Comparison of ENCODE assay signal across 12 cellular contexts in the genomic region with DNA sequence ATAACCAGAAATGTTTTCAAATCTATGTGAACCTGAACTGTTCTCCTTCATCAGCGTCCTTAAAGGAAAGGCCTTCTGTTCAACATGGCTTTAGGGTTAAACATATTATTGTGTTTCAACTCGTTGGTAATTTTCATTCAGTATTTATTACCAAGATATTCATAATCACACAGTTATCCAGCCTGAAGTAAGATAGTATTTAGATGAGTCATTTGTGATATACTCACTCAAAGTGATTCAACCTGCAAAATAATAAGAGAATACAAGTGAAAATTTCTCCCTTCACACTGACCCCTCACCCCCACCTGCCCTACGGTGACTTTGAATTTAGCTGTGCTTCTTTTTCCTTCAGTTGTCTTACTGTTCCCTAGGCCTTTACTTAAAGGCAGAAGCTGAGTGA. TPM values are rescaled to one million over a fixed set of nuclear protein-coding genes. Genes with fewer than 3 reads are reported as not detected.
DNase-seq lines count a peak whose midpoint lies in the region; ATAC-seq and TF ChIP-seq lines count a peak whose summit lies in the region.
"Had no signal": no experiment of that assay in that cellular context is flagged by ENCODE, and none has a peak within 500 bp of the region (broad histone marks: within the 10 kb centered on the region; RNA-seq: fewer than 3 reads in every experiment).

No MANE protein-coding gene starts in this region.

- intact Hi-C loops in activated T-helper 2 cell treated with anti-CD3 and anti-CD28 coated beads, Interferon-gamma antibody, Interleukin-2, Interleukin-4, amounts not matched to agents 10 μg/mL and 5 μg/mL and 100 μg/mL, durations not matched to agents 14 hours and 24 hours and 36 hours (cut with micrococcal nuclease): loop anchor here (2.0 to 10.0 kb wide), 7 partner anchors 36 to 720 kb away; a partner anchor contains a TSS
- intact Hi-C loops in A673 (cut with micrococcal nuclease; ENCODE audit: unreplicated experiment): no loop called here

- H3K4me1 ChIP-seq in ACC112 (ENCODE audit: control insufficient read depth, insufficient read depth, low read length, unreplicated experiment) (peaks cover 35% of the 10 kb centered on the region), GM23338 (ENCODE audit: insufficient read depth) (peaks cover 30% of the 10 kb centered on the region), A673 (ENCODE audit: insufficient read depth, low read length, poor library complexity, severe bottlenecking) (no peaks in the 10 kb centered on the region)

- peaks cover 2% of the 10 kb centered on the region for H3K27me3 Mint-ChIP-seq in GM23338 (ENCODE audit: insufficient read depth, low read depth, poor library complexity)
- H3K27me3 Mint-ChIP-seq in activated T-helper 2 cell treated with anti-CD3 and anti-CD28 coated beads, Interferon-gamma antibody, Interleukin-2, Interleukin-4, amounts not matched to agents 10 μg/mL and 5 μg/mL and 100 μg/mL, durations not matched to agents 14 hours and 24 hours and 36 hours (ENCODE audit: low read depth): no peaks in the 10 kb centered on the region

- CTCF ChIA-PET in A673 (lab: Charles Lee): no interaction called here

- H3K4me1 Mint-ChIP-seq in GM23338: peaks cover 37% of the 10 kb centered on the region
- peaks cover 54% of the 10 kb centered on the region for H3K4me1 Mint-ChIP-seq in activated T-helper 2 cell treated with anti-CD3 and anti-CD28 coated beads, Interferon-gamma antibody, Interleukin-2, Interleukin-4, amounts not matched to agents 10 μg/mL and 5 μg/mL and 100 μg/mL, durations not matched to agents 14 hours and 24 hours and 36 hours (ENCODE audit: low read depth)

- H3K27me3 ChIP-seq in ACC112 (ENCODE audit: insufficient read depth, low read length) (no peaks in the 10 kb centered on the region), GM23338 (ENCODE audit: insufficient read depth) (no peaks in the 10 kb centered on the region), A673 (replicated peaks; ENCODE audit: insufficient read depth, low read depth, low read length, poor library complexity) (no peaks in the 10 kb centered on the region)
- H3K27me3 ChIP-seq: cardiac muscle cell had no signal

- no TSS peak for BruUV-seq in A673 (replicated peaks; lab: Mats Ljungman, UMichigan)

- POLR2A ChIA-PET in A673 (lab: Charles Lee; ENCODE audit: low non-redundant PET): no interaction called here

- H3K27ac Mint-ChIP-seq in GM23338: peak overlapping the region; percentile 85
- peak overlapping the region; percentile 94 for H3K27ac Mint-ChIP-seq in activated T-helper 2 cell treated with anti-CD3 and anti-CD28 coated beads, Interferon-gamma antibody, Interleukin-2, Interleukin-4, amounts not matched to agents 10 μg/mL and 5 μg/mL and 100 μg/mL, durations not matched to agents 14 hours and 24 hours and 36 hours

- DNase-seq in GM23338 (ENCODE audit: low spot score): no peak
- no peak for DNase-seq in activated T-helper 2 cell treated with anti-CD3 and anti-CD28 coated beads, Interferon-gamma antibody, Interleukin-2, Interleukin-4, amounts not matched to agents 10 μg/mL and 5 μg/mL and 100 μg/mL, durations not matched to agents 14 hours and 24 hours and 36 hours (ENCODE audit: low spot score)
- DNase-seq in kidney glomerular epithelial cell (lab: John Stamatoyannopoulos, UW): peak; percentile 3
- DNase-seq in effector CD8-positive, alpha-beta T cell (lab: John Stamatoyannopoulos, UW): no peak
- DNase-seq in effector CD4-positive, alpha-beta T cell: no peak
- no peak for DNase-seq in amniotic stem cell (lab: John Stamatoyannopoulos, UW)
- DNase-seq in A673 (ENCODE audit: low spot score): no peak
- DNase-seq: activated CD4-positive, CD25-positive, alpha-beta regulatory T cell treated with anti-CD3 and anti-CD28 coated beads, Interleukin-2, amount 50 U/mL, for 72 hours had no signal

- no peak for TF ChIP-seq CTCF in GM23338 (conservative IDR thresholded peaks at IDR 0.05; ENCODE audit: low read depth in 2 of 2)
- no peak for TF ChIP-seq CTCF in A673 (conservative IDR thresholded peaks at IDR 0.05; ENCODE audit: low read depth, low read length)

- H3K36me3 ChIP-seq in ACC112 (ENCODE audit: insufficient read depth, low read length): peaks cover 6% of the 10 kb centered on the region
- no peaks in the 10 kb centered on the region for H3K36me3 ChIP-seq in GM23338 (ENCODE audit: insufficient read depth)
- H3K36me3 ChIP-seq in A673 (ENCODE audit: insufficient read depth, low read length, poor library complexity, severe bottlenecking): no peaks in the 10 kb centered on the region
- H3K36me3 ChIP-seq: cardiac muscle cell had no signal

- H3F3A ChIP-seq in GM23338 (replicated peaks; ENCODE audit: low read depth): no peaks in the 10 kb centered on the region

- no peak for ATAC-seq in GM23338

- H3K9me3 Mint-ChIP-seq in GM23338: no peaks in the 10 kb centered on the region; the same call in 2 of the 3 replicates
- H3K9me3 Mint-ChIP-seq in activated T-helper 2 cell treated with anti-CD3 and anti-CD28 coated beads, Interferon-gamma antibody, Interleukin-2, Interleukin-4, amounts not matched to agents 10 μg/mL and 5 μg/mL and 100 μg/mL, durations not matched to agents 14 hours and 24 hours and 36 hours: no peaks in the 10 kb centered on the region

- H3K4me2 ChIP-seq in GM23338: peak overlapping the region; percentile 74

- H3K79me2 ChIP-seq in ACC112 (ENCODE audit: control insufficient read depth, insufficient read depth, low read length, unreplicated experiment) (peaks cover 28% of the 10 kb centered on the region), GM23338 (replicated peaks; ENCODE audit: insufficient read depth) (no peaks in the 10 kb centered on the region)

- H3K9me3 ChIP-seq in A673 (ENCODE audit: low read depth, low read length, poor library complexity, severe bottlenecking): no peaks in the 10 kb centered on the region

- H4K20me1 ChIP-seq in GM23338 (replicated peaks; ENCODE audit: insufficient read depth): no peaks in the 10 kb centered on the region

- H3K27ac ChIP-seq in ACC112 (ENCODE audit: low read depth, low read length) (peak overlapping the region; percentile 88), GM23338 (ENCODE audit: low read depth) (peak overlapping the region; percentile 13; the same call in 1 of the 2 replicates), A673 (ENCODE audit: low read depth, low read length, poor library complexity, severe bottlenecking) (no peak overlapping the region)
- H3K27ac ChIP-seq: C4-2B, cardiac muscle cell had no signal

- peak overlapping the region; percentile 23; the same call in 1 of the 3 replicates for H3K4me3 Mint-ChIP-seq in GM23338
- H3K4me3 Mint-ChIP-seq in activated T-helper 2 cell treated with anti-CD3 and anti-CD28 coated beads, Interferon-gamma antibody, Interleukin-2, Interleukin-4, amounts not matched to agents 10 μg/mL and 5 μg/mL and 100 μg/mL, durations not matched to agents 14 hours and 24 hours and 36 hours (ENCODE audit: low read depth): peak overlapping the region; percentile 90

- H3K9me2 ChIP-seq in GM23338 (ENCODE audit: insufficient read depth): no peaks in the 10 kb centered on the region

- H3K4me3 ChIP-seq in ACC112 (ENCODE audit: low read depth, low read length) (peak overlapping the region; percentile 95), GM23338 (no peak overlapping the region), A673 (ENCODE audit: low read depth, low read length, poor library complexity, severe bottlenecking) (no peak overlapping the region)
- H3K4me3 ChIP-seq: cardiac muscle cell had no signal

- H2AFZ ChIP-seq in ACC112 (ENCODE audit: low read length, unreplicated experiment): no peak overlapping the region
- H2AFZ ChIP-seq in GM23338: no peak overlapping the region

- H3K36me3 Mint-ChIP-seq in GM23338 (ENCODE audit: low read depth): peaks cover 3% of the 10 kb centered on the region; the same call in 1 of the 3 replicates
- peaks cover 54% of the 10 kb centered on the region for H3K36me3 Mint-ChIP-seq in activated T-helper 2 cell treated with anti-CD3 and anti-CD28 coated beads, Interferon-gamma antibody, Interleukin-2, Interleukin-4, amounts not matched to agents 10 μg/mL and 5 μg/mL and 100 μg/mL, durations not matched to agents 14 hours and 24 hours and 36 hours (ENCODE audit: low read depth)

TF ChIP-seq in GM23338, 12 proteins besides CTCF, POLR2A, EP300 and RAD21:
- TF ChIP-seq ZNF114 (CRISPR knock-in tag; IDR thresholded peaks at IDR 0.05): no peak
- TF ChIP-seq, protein P1, sequence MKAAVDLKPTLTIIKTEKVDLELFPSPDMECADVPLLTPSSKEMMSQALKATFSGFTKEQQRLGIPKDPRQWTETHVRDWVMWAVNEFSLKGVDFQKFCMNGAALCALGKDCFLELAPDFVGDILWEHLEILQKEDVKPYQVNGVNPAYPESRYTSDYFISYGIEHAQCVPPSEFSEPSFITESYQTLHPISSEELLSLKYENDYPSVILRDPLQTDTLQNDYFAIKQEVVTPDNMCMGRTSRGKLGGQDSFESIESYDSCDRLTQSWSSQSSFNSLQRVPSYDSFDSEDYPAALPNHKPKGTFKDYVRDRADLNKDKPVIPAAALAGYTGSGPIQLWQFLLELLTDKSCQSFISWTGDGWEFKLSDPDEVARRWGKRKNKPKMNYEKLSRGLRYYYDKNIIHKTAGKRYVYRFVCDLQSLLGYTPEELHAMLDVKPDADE (IDR thresholded peaks at IDR 0.05): no peak
- TF ChIP-seq CREB1 (CRISPR knock-in tag; IDR thresholded peaks at IDR 0.05; ENCODE audit: low read depth): no peak
- no peak for TF ChIP-seq STAT1 (IDR thresholded peaks at IDR 0.05; ENCODE audit: unreplicated experiment)

RNA-seq across cellular contexts. Expression of a gene that starts 3.0 kb away (rescaled TPM):
- total RNA-seq in GM23338 (2014; rRNA removed; shearing (Covaris generic)): 17.4 and 30.9 TPM in 2 replicates
- 5.7 and 6.9 TPM in 2 replicates for polyA plus RNA-seq in GM23338 (2016; fragmentation: Nextera tagmentation; extraction: Ambion mirVana)
- total RNA-seq in activated T-helper 2 cell treated with anti-CD3 and anti-CD28 coated beads, Interferon-gamma antibody, Interleukin-2, Interleukin-4, amounts not matched to agents 10 μg/mL and 5 μg/mL and 100 μg/mL, durations not matched to agents 14 hours and 24 hours and 36 hours: 189 and 201 TPM in 2 replicates
- 6.3 and 9.5 TPM in 2 replicates for total RNA-seq in A673 (2021)

RNA-seq across cellular contexts. Expression of a gene that starts 51.5 kb away (rescaled TPM):
- total RNA-seq in GM23338 (2014; rRNA removed; shearing (Covaris generic)): 0.66 and 3.3 TPM in 2 replicates
- polyA plus RNA-seq in GM23338 (2016; fragmentation: Nextera tagmentation; extraction: Ambion mirVana): 0.12 and 0.27 TPM in 2 replicates
- total RNA-seq in activated T-helper 2 cell treated with anti-CD3 and anti-CD28 coated beads, Interferon-gamma antibody, Interleukin-2, Interleukin-4, amounts not matched to agents 10 μg/mL and 5 μg/mL and 100 μg/mL, durations not matched to agents 14 hours and 24 hours and 36 hours: 7.4 and 8.8 TPM in 2 replicates
- not detected in 2 replicates for total RNA-seq in A673 (2021)
- total RNA-seq: cardiac muscle cell, HT-29 had no signal
